Comparison of ENCODE assay signal across 9 cellular contexts in genomic region chr19:17090501-17091074, GRCh38. TPM values are rescaled to one million over a fixed set of nuclear protein-coding genes. Genes with fewer than 3 reads are reported as not detected.
DNase-seq lines count a peak whose midpoint lies in the region; ATAC-seq and TF ChIP-seq lines count a peak whose summit lies in the region.
"Had no signal": no experiment of that assay in that cellular context is flagged by ENCODE, and none has a peak within 500 bp of the region (broad histone marks: within the 10 kb centered on the region; RNA-seq: fewer than 3 reads in every experiment).

No MANE protein-coding gene starts in this region.

- WGBS in upper lobe of left lung, 2 donors = 67 to 71% methylated on average over 13 of the region's 13 CpGs

- CTCF ChIA-PET in activated naive CD4-positive, alpha-beta T cell treated with anti-CD3 and anti-CD28 coated beads for 36 hours (lab: Charles Lee) = interaction anchor here (0.7 kb wide), 1 partner anchor 10 kb away, joined by 3 read pairs; no protein-coding TSS in a partner anchor

- no peaks in the 10 kb centered on the region for H3K27me3 Mint-ChIP-seq in activated naive CD4-positive, alpha-beta T cell treated with anti-CD3 and anti-CD28 coated beads for 36 hours (ENCODE audit: low read depth)
- no peaks in the 10 kb centered on the region for H3K27me3 Mint-ChIP-seq in type B pancreatic cell

- H3K36me3 Mint-ChIP-seq in activated naive CD4-positive, alpha-beta T cell treated with anti-CD3 and anti-CD28 coated beads for 36 hours (ENCODE audit: low read depth) = peaks cover 11% of the 10 kb centered on the region
- peaks cover 10% of the 10 kb centered on the region for H3K36me3 Mint-ChIP-seq in type B pancreatic cell

- H3K9me3 ChIP-seq in upper lobe of left lung = no peaks in the 10 kb centered on the region

- intact Hi-C loops in activated naive CD4-positive, alpha-beta T cell treated with anti-CD3 and anti-CD28 coated beads for 36 hours (cut with micrococcal nuclease) = no loop called here

- TF ChIP-seq CTCF in upper lobe of left lung (IDR thresholded peaks at IDR 0.05) (no peak), type B pancreatic cell (conservative IDR thresholded peaks at IDR 0.05) (no peak)

- no peak for TF ChIP-seq EP300 in upper lobe of left lung (IDR thresholded peaks at IDR 0.05)

- H3K9me3 Mint-ChIP-seq in activated naive CD4-positive, alpha-beta T cell treated with anti-CD3 and anti-CD28 coated beads for 36 hours = no peaks in the 10 kb centered on the region
- no peaks in the 10 kb centered on the region for H3K9me3 Mint-ChIP-seq in type B pancreatic cell

- ATAC-seq in upper lobe of left lung (ENCODE audit: low FRiP score in 2 of 2) (peak in 1 of 2 donors; percentile 25), GM18511 (IDR thresholded peaks at IDR 0.05; ENCODE audit: unreplicated experiment) (no peak)

- H3K4me1 Mint-ChIP-seq in activated naive CD4-positive, alpha-beta T cell treated with anti-CD3 and anti-CD28 coated beads for 36 hours (ENCODE audit: low read depth) = peaks cover 49% of the 10 kb centered on the region
- H3K4me1 Mint-ChIP-seq in type B pancreatic cell (ENCODE audit: unreplicated experiment) = peaks cover 23% of the 10 kb centered on the region

- peaks cover 23 to 61% (median 29%) of the 10 kb centered on the region in 4 donors for H3K4me1 ChIP-seq in upper lobe of left lung

- peak overlapping the region; percentile 52 for H3K27ac Mint-ChIP-seq in activated naive CD4-positive, alpha-beta T cell treated with anti-CD3 and anti-CD28 coated beads for 36 hours
- H3K27ac Mint-ChIP-seq in type B pancreatic cell = no peak overlapping the region

- H3K4me3 ChIP-seq in upper lobe of left lung = no peak overlapping the region

- DNase-seq in activated effector memory CD4-positive, alpha-beta T cell treated with anti-CD3 and anti-CD28 coated beads, Interleukin-2, amount 50 U/mL, for 16 hours = peak; percentile 72
- DNase-seq in activated effector memory CD4-positive, alpha-beta T cell treated with Interleukin-2 at 50 U/mL for 16 hours = no peak
- peak; percentile 68 for DNase-seq in activated naive CD4-positive, alpha-beta T cell treated with anti-CD3 and anti-CD28 coated beads for 36 hours
- DNase-seq in lung microvascular endothelial cell (ENCODE audit: low read depth in 2 of 2) = peak; percentile 78 to 83
- peak in 1 of 2 donors; percentile 59 for DNase-seq in upper lobe of left lung
- DNase-seq in type B pancreatic cell (ENCODE audit: extremely low spot score, unreplicated experiment) = no peak
- DNase-seq in inferior parietal cortex (ENCODE audit: extremely low spot score) = no peak
- DNase-seq: NCI-H2029 treated with DMSO at 0.1 percent for 48 hours had no signal

- peak overlapping the region; percentile 27 to 79 (median 69) for H3K27ac ChIP-seq in upper lobe of left lung

- H3K27me3 ChIP-seq in upper lobe of left lung = no peaks in the 10 kb centered on the region

- TF ChIP-seq POLR2A in upper lobe of left lung (IDR thresholded peaks at IDR 0.05) = no peak

- H3K4me3 Mint-ChIP-seq in activated naive CD4-positive, alpha-beta T cell treated with anti-CD3 and anti-CD28 coated beads for 36 hours = no peak overlapping the region
- no peak overlapping the region for H3K4me3 Mint-ChIP-seq in type B pancreatic cell

- peaks cover 0 to 14% (median 3%) of the 10 kb centered on the region in 4 donors for H3K36me3 ChIP-seq in upper lobe of left lung

RNA-seq across cellular contexts. Expression of gene MYO9B, which starts 15.0 kb away (rescaled TPM):
- 10 to 100 TPM; 73.1 to 78.6 TPM for total RNA-seq in activated naive CD4-positive, alpha-beta T cell treated with anti-CD3 and anti-CD28 coated beads for 36 hours
- 24.0 and 36.5 TPM in 2 replicates for total RNA-seq in lung microvascular endothelial cell
- total RNA-seq in upper lobe of left lung = 100 to 1,000 TPM in 4 of 6 donors, 10 to 100 TPM in 2; 72.3 to 408 (median 146) TPM
- total RNA-seq in type B pancreatic cell (ENCODE audit: low replicate concordance) = 71.7 and 83.8 TPM in 2 replicates

RNA-seq across cellular contexts. Expression of gene HAUS8, which starts 15.3 kb away (rescaled TPM):
- 10 to 100 TPM; 47.3 to 48.8 TPM for total RNA-seq in activated naive CD4-positive, alpha-beta T cell treated with anti-CD3 and anti-CD28 coated beads for 36 hours
- total RNA-seq in lung microvascular endothelial cell (2.4 and 2.8 TPM in 2 replicates), upper lobe of left lung (10 to 100 TPM in 2 of 6 donors, 1 to 10 TPM in 4; 4.9 to 21.0 (median 8.7) TPM), type B pancreatic cell (ENCODE audit: low replicate concordance) (10.7 and 18.8 TPM in 2 replicates)

Comparison
In these comparisons a context has a peak if more than half of its experiments do, and no peak if none do; other contexts are left out.
1. DNase-seq: peak in activated effector memory CD4-positive, alpha-beta T cell treated with anti-CD3 and anti-CD28 coated beads, Interleukin-2, amount 50 U/mL, for 16 hours (single experiment), activated naive CD4-positive, alpha-beta T cell treated with anti-CD3 and anti-CD28 coated beads for 36 hours (single experiment) and lung microvascular endothelial cell (2 of 2); none in activated effector memory CD4-positive, alpha-beta T cell treated with Interleukin-2 at 50 U/mL for 16 hours (single experiment), type B pancreatic cell (single experiment) and inferior parietal cortex (single experiment).